ENCODE assay signal across 13 cellular contexts in genomic region chr2:237734905-237735623, GRCh38.
DNase-seq lines count a peak whose midpoint lies in the region; ATAC-seq and TF ChIP-seq lines count a peak whose summit lies in the region.
"Had no signal": no experiment of that assay in that cellular context is flagged by ENCODE, and none has a peak within 500 bp of the region (broad histone marks: within the 10 kb centered on the region; RNA-seq: fewer than 3 reads in every experiment).

No MANE protein-coding gene starts in this region.

- no peaks in the 10 kb centered on the region for H3K9me3 Mint-ChIP-seq in endodermal cell
- no peaks in the 10 kb centered on the region for H3K9me3 Mint-ChIP-seq in naive thymus-derived CD8-positive, alpha-beta T cell
- H3K9me3 Mint-ChIP-seq: activated naive CD8-positive, alpha-beta T cell treated with anti-CD3 and anti-CD28 coated beads, Interleukin-2, amount 50 U/mL, for 24 hours; immature natural killer cell; neural crest cell had no signal

- H3K4me1 ChIP-seq in left ventricle myocardium inferior (peaks cover 100% of the 10 kb centered on the region), endodermal cell (ENCODE audit: control insufficient read depth, insufficient read depth, low read length) (peaks cover 29% of the 10 kb centered on the region), urinary bladder (ENCODE audit: insufficient read depth) (peaks cover 4% of the 10 kb centered on the region)

- H3K36me3 ChIP-seq in left ventricle myocardium inferior (peaks cover 10% of the 10 kb centered on the region), endodermal cell (ENCODE audit: control insufficient read depth, insufficient read depth, low read length) (peaks cover 62% of the 10 kb centered on the region), urinary bladder (ENCODE audit: insufficient read depth) (no peaks in the 10 kb centered on the region)

- H3K27ac ChIP-seq in left ventricle myocardium inferior (replicated peaks), result peak overlapping the region; percentile 92
- H3K27ac ChIP-seq in endodermal cell (ENCODE audit: low read depth, low read length), result no peak overlapping the region
- H3K27ac ChIP-seq in urinary bladder (ENCODE audit: low read depth), result peak overlapping the region; percentile 31

- intact Hi-C loops in left ventricle myocardium inferior (cut with micrococcal nuclease), result loop anchor here (5.0 kb wide), 1 partner anchor 38 kb away; no protein-coding TSS in a partner anchor
- intact Hi-C loops in left ventricle myocardium superior (cut with micrococcal nuclease), result no loop called here

- H3K9me3 ChIP-seq in left ventricle myocardium inferior (replicated peaks) (no peaks in the 10 kb centered on the region), endodermal cell (ENCODE audit: control insufficient read depth, low read length) (no peaks in the 10 kb centered on the region)
- H3K9me3 ChIP-seq: Peyer's patch had no signal

- DNase-seq in left ventricle myocardium inferior, result no peak
- DNase-seq in left ventricle myocardium superior, result no peak
- DNase-seq in endodermal cell, result no peak
- no peak for DNase-seq in naive thymus-derived CD8-positive, alpha-beta T cell
- no peak for DNase-seq in NCI-H1417 treated with DMSO at 0.1 percent for 48 hours (lab: John Stamatoyannopoulos, UW)
- no peak for DNase-seq in LoVo (ENCODE audit: low spot score)
- DNase-seq: activated naive CD8-positive, alpha-beta T cell treated with anti-CD3 and anti-CD28 coated beads, Interleukin-2, amount 50 U/mL, for 24 hours; immature natural killer cell; T-helper 17 cell had no signal

- WGBS in endodermal cell (ENCODE audit: insufficient coverage in 1 of 2, insufficient read length in 1 of 2), 2 experiments, result 89 to 91% methylated on average over 20 to 25 of the region's 25 CpGs
- WGBS in urinary bladder, result 81% methylated on average over 25 of the region's 25 CpGs

- POLR2A ChIA-PET in naive thymus-derived CD8-positive, alpha-beta T cell (lab: Charles Lee), result no interaction called here

- H3K4me3 Mint-ChIP-seq in endodermal cell, result no peak overlapping the region
- H3K4me3 Mint-ChIP-seq in naive thymus-derived CD8-positive, alpha-beta T cell, result no peak overlapping the region
- H3K4me3 Mint-ChIP-seq: activated naive CD8-positive, alpha-beta T cell treated with anti-CD3 and anti-CD28 coated beads, Interleukin-2, amount 50 U/mL, for 24 hours; immature natural killer cell; neural crest cell; T-helper 17 cell had no signal

- ATAC-seq in left ventricle myocardium superior (no peak), HG03039 (IDR thresholded peaks at IDR 0.05; ENCODE audit: unreplicated experiment) (no peak)
- no peak for ATAC-seq in naive thymus-derived CD8-positive, alpha-beta T cell
- ATAC-seq: activated naive CD8-positive, alpha-beta T cell treated with anti-CD3 and anti-CD28 coated beads, Interleukin-2, amount 50 U/mL, for 24 hours; T-helper 17 cell had no signal

- H3K27me3 ChIP-seq in left ventricle myocardium inferior (ENCODE audit: low read depth) (no peaks in the 10 kb centered on the region), endodermal cell (ENCODE audit: control insufficient read depth, insufficient read depth, low read length, poor library complexity, severe bottlenecking) (no peaks in the 10 kb centered on the region)
- H3K27me3 ChIP-seq: Peyer's patch had no signal

- H3K4me3 ChIP-seq in left ventricle myocardium inferior (no peak overlapping the region), endodermal cell (ENCODE audit: low read length) (no peak overlapping the region), urinary bladder (ENCODE audit: low read depth, low read length) (no peak overlapping the region)
- H3K4me3 ChIP-seq: Peyer's patch had no signal

- TF ChIP-seq CTCF in left ventricle myocardium inferior (IDR thresholded peaks at IDR 0.05; ENCODE audit: borderline replicate concordance), result no peak
- TF ChIP-seq CTCF in endodermal cell (conservative IDR thresholded peaks at IDR 0.05), result no peak

- H3K27me3 Mint-ChIP-seq in endodermal cell (ENCODE audit: insufficient read depth), result no peaks in the 10 kb centered on the region
- H3K27me3 Mint-ChIP-seq in naive thymus-derived CD8-positive, alpha-beta T cell, result no peaks in the 10 kb centered on the region
- H3K27me3 Mint-ChIP-seq: activated naive CD8-positive, alpha-beta T cell treated with anti-CD3 and anti-CD28 coated beads, Interleukin-2, amount 50 U/mL, for 24 hours; T-helper 17 cell had no signal

- H3K9ac ChIP-seq in endodermal cell (ENCODE audit: extremely low read depth, low read length, poor library complexity, severe bottlenecking), result no peak overlapping the region

- H3K36me3 Mint-ChIP-seq in endodermal cell (ENCODE audit: low read depth), result peaks cover 43% of the 10 kb centered on the region
- H3K36me3 Mint-ChIP-seq in naive thymus-derived CD8-positive, alpha-beta T cell, result peaks cover 0 to 38% (median 2%) of the 10 kb centered on the region in 3 donors

- peaks cover 33% of the 10 kb centered on the region for H3K4me1 Mint-ChIP-seq in endodermal cell
- H3K4me1 Mint-ChIP-seq in naive thymus-derived CD8-positive, alpha-beta T cell, result peaks cover 27 to 70% (median 53%) of the 10 kb centered on the region in 4 donors

- peak overlapping the region; percentile 21 for H3K27ac Mint-ChIP-seq in endodermal cell
- H3K27ac Mint-ChIP-seq in naive thymus-derived CD8-positive, alpha-beta T cell, result peak overlapping the region in 6 of 10 donors; percentile 29 to 81 (median 49)
- H3K27ac Mint-ChIP-seq: activated naive CD8-positive, alpha-beta T cell treated with anti-CD3 and anti-CD28 coated beads, Interleukin-2, amount 50 U/mL, for 24 hours; T-helper 17 cell had no signal
